Comparison of ENCODE assay signal across 11 cellular contexts in the genomic region with DNA sequence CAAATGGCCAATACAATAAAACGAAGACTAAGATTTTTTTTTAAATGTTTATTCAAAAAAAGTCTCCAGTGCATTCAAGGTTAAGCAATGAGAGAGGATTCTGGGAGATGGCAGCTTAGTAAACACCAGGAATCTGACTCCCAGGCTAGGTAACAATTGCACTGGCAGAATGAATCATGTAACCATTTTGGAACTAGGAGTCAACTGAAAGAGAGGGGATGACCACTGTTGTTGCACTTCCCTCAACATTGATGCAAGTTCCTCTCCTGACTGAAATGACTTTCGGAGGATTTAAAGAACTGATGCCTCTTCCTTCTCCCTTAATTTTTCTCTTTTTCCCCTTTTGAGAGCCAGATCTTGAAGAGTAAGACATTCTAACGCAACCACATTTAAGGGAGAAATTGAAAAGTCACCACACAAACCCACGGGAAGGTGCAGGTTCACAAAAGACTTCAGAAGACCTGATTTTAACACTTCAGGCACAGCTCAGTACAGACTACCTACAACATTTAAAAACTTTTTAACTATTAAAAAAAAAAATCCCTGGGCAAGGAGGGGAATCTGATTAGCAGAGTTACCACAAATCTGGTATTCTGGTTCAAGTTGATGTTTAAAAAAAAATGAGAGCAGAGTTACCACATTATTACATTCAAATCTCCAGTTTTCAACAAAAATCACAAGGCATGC. TPM values are rescaled to one million over a fixed set of nuclear protein-coding genes. Genes with fewer than 3 reads are reported as not detected.
DNase-seq lines count a peak whose midpoint lies in the region; ATAC-seq lines count a peak whose summit lies in the region.
"Had no signal": no experiment of that assay in that cellular context is flagged by ENCODE, and none has a peak within 500 bp of the region (broad histone marks: within the 10 kb centered on the region; RNA-seq: fewer than 3 reads in every experiment).

No MANE protein-coding gene starts in this region.

- CTCF ChIA-PET in CD4-positive, alpha-beta memory T cell (lab: Charles Lee; ENCODE audit: partially characterized antibody), result no interaction called here

- H3K9me3 ChIP-seq in CD4-positive, alpha-beta memory T cell (ENCODE audit: control insufficient read depth in 1 of 2, low read length in 2 of 2), result no peaks in the 10 kb centered on the region

- H3K4me1 ChIP-seq in CD4-positive, alpha-beta memory T cell (ENCODE audit: insufficient read depth, low read length), result no peaks in the 10 kb centered on the region

- ATAC-seq in Right ventricle myocardium superior (ENCODE audit: poor library complexity) (peak; percentile 39), left ventricle myocardium superior (peak; percentile 50), GM18520 (IDR thresholded peaks at IDR 0.05; ENCODE audit: unreplicated experiment) (no peak)
- ATAC-seq in stimulated activated memory B cell treated with anti-CD40 and anti-IgM and Interleukin-4, amounts not matched to agents 10 μg/mL and 1 μg/mL and 100 μg/mL, for 72 hours, result no peak

- POLR2A ChIA-PET in CD4-positive, alpha-beta memory T cell (lab: Charles Lee; ENCODE audit: partially characterized antibody), result no interaction called here

- no peaks in the 10 kb centered on the region for H3K9me3 Mint-ChIP-seq in stimulated activated memory B cell treated with anti-CD40 and anti-IgM and Interleukin-4, amounts not matched to agents 10 μg/mL and 1 μg/mL and 100 μg/mL, for 72 hours
- H3K9me3 Mint-ChIP-seq in CD4-positive, alpha-beta memory T cell, result no peaks in the 10 kb centered on the region

- intact Hi-C loops in Right ventricle myocardium superior (cut with DNase I), result no loop called here
- intact Hi-C loops in cardiac septum (cut with DNase I), result no loop called here
- intact Hi-C loops in left ventricle myocardium superior (cut with micrococcal nuclease), result no loop called here
- intact Hi-C loops in CD4-positive, alpha-beta memory T cell (cut with micrococcal nuclease), result no loop called here

- no peak overlapping the region for H3K4me3 ChIP-seq in CD4-positive, alpha-beta memory T cell (ENCODE audit: low read length in 2 of 2)
- H3K4me3 ChIP-seq: smooth muscle cell had no signal

- no peaks in the 10 kb centered on the region for H3K27me3 Mint-ChIP-seq in stimulated activated memory B cell treated with anti-CD40 and anti-IgM and Interleukin-4, amounts not matched to agents 10 μg/mL and 1 μg/mL and 100 μg/mL, for 72 hours
- no peaks in the 10 kb centered on the region for H3K27me3 Mint-ChIP-seq in CD4-positive, alpha-beta memory T cell

- peaks cover 46% of the 10 kb centered on the region for H3K4me1 Mint-ChIP-seq in stimulated activated memory B cell treated with anti-CD40 and anti-IgM and Interleukin-4, amounts not matched to agents 10 μg/mL and 1 μg/mL and 100 μg/mL, for 72 hours
- H3K4me1 Mint-ChIP-seq in CD4-positive, alpha-beta memory T cell, result peaks cover 9 to 19% (median 16%) of the 10 kb centered on the region in 4 donors

- H3K27me3 ChIP-seq in CD4-positive, alpha-beta memory T cell (ENCODE audit: insufficient read depth, low read length), result no peaks in the 10 kb centered on the region

- H3K36me3 ChIP-seq in CD4-positive, alpha-beta memory T cell (ENCODE audit: insufficient read depth, low read length), result no peaks in the 10 kb centered on the region

- H3K36me3 Mint-ChIP-seq in stimulated activated memory B cell treated with anti-CD40 and anti-IgM and Interleukin-4, amounts not matched to agents 10 μg/mL and 1 μg/mL and 100 μg/mL, for 72 hours, result peaks cover 43% of the 10 kb centered on the region
- H3K36me3 Mint-ChIP-seq in CD4-positive, alpha-beta memory T cell, result peaks cover 14 to 17% of the 10 kb centered on the region in 2 donors

- peak overlapping the region; percentile 57 for H3K4me3 Mint-ChIP-seq in stimulated activated memory B cell treated with anti-CD40 and anti-IgM and Interleukin-4, amounts not matched to agents 10 μg/mL and 1 μg/mL and 100 μg/mL, for 72 hours
- H3K4me3 Mint-ChIP-seq in CD4-positive, alpha-beta memory T cell, result no peak overlapping the region

- H3K27ac ChIP-seq in CD4-positive, alpha-beta memory T cell (ENCODE audit: low read depth, low read length), result no peak overlapping the region

- DNase-seq in Right ventricle myocardium superior, result no peak
- no peak for DNase-seq in cardiac septum (ENCODE audit: low spot score)
- DNase-seq in SKM-1 treated with dmso at 0.1 percent for 144 hours (lab: John Stamatoyannopoulos, UW; ENCODE audit: unreplicated experiment), result peak; percentile 50
- DNase-seq in left ventricle myocardium superior, result no peak
- no peak for DNase-seq in SW480 (ENCODE audit: low spot score)
- no peak for DNase-seq in CD4-positive, alpha-beta memory T cell
- DNase-seq: caudate nucleus, GF-D8 had no signal

- peak overlapping the region; percentile 87 for H3K27ac Mint-ChIP-seq in stimulated activated memory B cell treated with anti-CD40 and anti-IgM and Interleukin-4, amounts not matched to agents 10 μg/mL and 1 μg/mL and 100 μg/mL, for 72 hours
- H3K27ac Mint-ChIP-seq in CD4-positive, alpha-beta memory T cell, result peak overlapping the region in 1 of 7 donors; percentile 10

RNA-seq across cellular contexts. Expression of a gene that starts 56.8 kb away (rescaled TPM):
- total RNA-seq in Right ventricle myocardium superior (40.4 TPM), cardiac septum (56.6 TPM), left ventricle myocardium superior (32.7 TPM)
- total RNA-seq in CD4-positive, alpha-beta memory T cell, result 10 to 100 TPM; 47.1 to 52.0 TPM
- polyA plus RNA-seq in CD4-positive, alpha-beta memory T cell, result 10 to 100 TPM in 1 of 2 donors, 1 to 10 TPM in 1; 9.5 to 22.4 TPM

Comparison
In these comparisons a context has a peak if more than half of its experiments do, and no peak if none do; other contexts are left out.
1. ATAC-seq: peak in Right ventricle myocardium superior (single experiment) and left ventricle myocardium superior (single experiment); none in stimulated activated memory B cell treated with anti-CD40 and anti-IgM and Interleukin-4, amounts not matched to agents 10 μg/mL and 1 μg/mL and 100 μg/mL, for 72 hours (single experiment) and GM18520 (single experiment).